1 cellular context compared by ENCODE assay signal in genomic region chr1:55443175-55443933, GRCh38.
TF ChIP-seq lines count a peak whose summit lies in the region.

No MANE protein-coding gene starts in this region.

TF ChIP-seq in HepG2, 621 proteins besides CTCF, POLR2A, EP300 and RAD21 (continued from another document and continues in another):
- 0 out of 2 replicates have a peak, but pooled peaks have one; percentile 38 for TF ChIP-seq ZHX2 (IDR thresholded peaks at IDR 0.05; ENCODE audit: low read depth)
- TF ChIP-seq ZHX2 (CRISPR knock-in tag; IDR thresholded peaks at IDR 0.05; ENCODE audit: borderline replicate concordance): no peak
- peak; percentile 68 for TF ChIP-seq ARID5B (CRISPR knock-in tag; IDR thresholded peaks at IDR 0.05)
- TF ChIP-seq ZNF816 (CRISPR knock-in tag; IDR thresholded peaks at IDR 0.05; ENCODE audit: borderline replicate concordance): no peak
- no peak for TF ChIP-seq SAFB2 (CRISPR knock-in tag; IDR thresholded peaks at IDR 0.05; ENCODE audit: borderline replicate concordance, low read depth)
- no peak for TF ChIP-seq SRSF4 (IDR thresholded peaks at IDR 0.05; ENCODE audit: low read depth, low read length, poor library complexity, severe bottlenecking)
- TF ChIP-seq PAXIP1 (CRISPR knock-in tag; conservative IDR thresholded peaks at IDR 0.05): no peak
- TF ChIP-seq MAFK (conservative IDR thresholded peaks at IDR 0.05 in 1 of 2, IDR thresholded peaks at IDR 0.05 in 1 of 2; ENCODE audit: low read length in 2 of 2): peak; percentile 10 to 29; a peak in 3 of 4 replicates
- no peak for TF ChIP-seq EHMT2 (IDR thresholded peaks at IDR 0.05; ENCODE audit: borderline replicate concordance, low read depth, low read length)
- no peak for TF ChIP-seq DDIT3 (CRISPR knock-in tag; IDR thresholded peaks at IDR 0.05)
- no peak for TF ChIP-seq ZNF570 (CRISPR knock-in tag; IDR thresholded peaks at IDR 0.05; ENCODE audit: borderline replicate concordance)
- no peak for TF ChIP-seq ZNF792 (CRISPR knock-in tag; IDR thresholded peaks at IDR 0.05)
- no peak for TF ChIP-seq RORA (CRISPR knock-in tag; IDR thresholded peaks at IDR 0.05)
- TF ChIP-seq ZNF20 (CRISPR knock-in tag; IDR thresholded peaks at IDR 0.05): no peak
- TF ChIP-seq RARA (CRISPR knock-in tag; IDR thresholded peaks at IDR 0.05): peak; percentile 44
- no peak for TF ChIP-seq ZFP1 (CRISPR knock-in tag; IDR thresholded peaks at IDR 0.05)
- no peak for TF ChIP-seq ZNF34 (CRISPR knock-in tag; IDR thresholded peaks at IDR 0.05; ENCODE audit: borderline replicate concordance)
- no peak for TF ChIP-seq ZNF225 (CRISPR knock-in tag; IDR thresholded peaks at IDR 0.05)
- no peak for TF ChIP-seq KLF15 (CRISPR knock-in tag; IDR thresholded peaks at IDR 0.05; ENCODE audit: borderline replicate concordance)
- TF ChIP-seq ELF3 (CRISPR knock-in tag; IDR thresholded peaks at IDR 0.05): peak; percentile 39; the same call in 1 of the 2 replicates
- TF ChIP-seq SIX1 (CRISPR knock-in tag; IDR thresholded peaks at IDR 0.05; ENCODE audit: borderline replicate concordance): no peak
- TF ChIP-seq MAZ (IDR thresholded peaks at IDR 0.05; ENCODE audit: borderline replicate concordance, low read depth, low read length): no peak
- TF ChIP-seq MAZ (CRISPR knock-in tag; IDR thresholded peaks at IDR 0.05; ENCODE audit: low read depth): no peak
- TF ChIP-seq ETV5 (CRISPR knock-in tag; IDR thresholded peaks at IDR 0.05; ENCODE audit: borderline replicate concordance): no peak
- no peak for TF ChIP-seq SATB2 (CRISPR knock-in tag; IDR thresholded peaks at IDR 0.05)
- TF ChIP-seq POGK (CRISPR knock-in tag; conservative IDR thresholded peaks at IDR 0.05): no peak
- 0 out of 2 replicates have a peak, but pooled peaks have one; percentile 32 for TF ChIP-seq DNMT3B (CRISPR knock-in tag; conservative IDR thresholded peaks at IDR 0.05)
- TF ChIP-seq ZNF607 (CRISPR knock-in tag; IDR thresholded peaks at IDR 0.05; ENCODE audit: borderline replicate concordance): no peak
- TF ChIP-seq SMAD1 (CRISPR knock-in tag; IDR thresholded peaks at IDR 0.05; ENCODE audit: borderline replicate concordance, low read depth): no peak
- no peak for TF ChIP-seq TFAP4 (IDR thresholded peaks at IDR 0.05; ENCODE audit: borderline replicate concordance, low read depth)
- no peak for TF ChIP-seq FOXO4 (CRISPR knock-in tag; conservative IDR thresholded peaks at IDR 0.05)
- no peak for TF ChIP-seq HMGXB4 (CRISPR knock-in tag; IDR thresholded peaks at IDR 0.05; ENCODE audit: borderline replicate concordance in 1 of 2, low read depth in 1 of 2)
- no peak for TF ChIP-seq HDAC1 (CRISPR knock-in tag; IDR thresholded peaks at IDR 0.05)
- peak; percentile 18 for TF ChIP-seq TEAD3 (CRISPR knock-in tag; optimal IDR thresholded peaks at IDR 0.05; ENCODE audit: borderline replicate concordance)
